Comparison of ENCODE assay signal across 9 cellular contexts in the genomic region with DNA sequence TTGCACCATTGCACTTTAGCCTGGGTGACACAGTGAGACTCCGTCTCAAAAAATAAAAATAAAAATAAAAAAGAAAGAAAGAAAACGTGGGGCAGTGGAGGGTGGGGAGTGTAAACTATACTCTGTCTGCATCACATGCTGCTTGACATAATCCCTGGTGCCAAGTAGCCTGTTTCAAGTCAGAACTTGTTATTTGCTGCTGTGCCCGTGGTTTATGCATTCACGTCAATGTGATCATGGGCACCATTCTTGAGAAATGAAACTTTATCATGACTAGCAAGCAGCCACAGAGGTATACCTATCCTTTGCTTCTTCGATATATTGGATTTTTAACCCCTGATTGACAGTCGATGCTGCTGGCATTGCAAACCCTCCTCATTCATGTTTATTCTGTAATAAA. TPM values are rescaled to one million over a fixed set of nuclear protein-coding genes. Genes with fewer than 3 reads are reported as not detected.
DNase-seq lines count a peak whose midpoint lies in the region; TF ChIP-seq lines count a peak whose summit lies in the region.
"Had no signal": no experiment of that assay in that cellular context is flagged by ENCODE, and none has a peak within 500 bp of the region (broad histone marks: within the 10 kb centered on the region; RNA-seq: fewer than 3 reads in every experiment).

No MANE protein-coding gene starts in this region.

- peak overlapping the region; percentile 28 for H3K27ac ChIP-seq in CD4-positive, alpha-beta memory T cell (ENCODE audit: low read depth, low read length)
- H3K27ac ChIP-seq in neural progenitor cell, result no peak overlapping the region

- no TSS peak for BruUV-seq in MCF 10A (replicated peaks; lab: Mats Ljungman, UMichigan)

- H3K36me3 Mint-ChIP-seq in CD4-positive, alpha-beta memory T cell, result peaks cover 0 to 8% of the 10 kb centered on the region in 2 donors
- H3K36me3 Mint-ChIP-seq in MCF 10A (ENCODE audit: insufficient read depth, unreplicated experiment), result peaks cover 9% of the 10 kb centered on the region
- no peaks in the 10 kb centered on the region for H3K36me3 Mint-ChIP-seq in neural progenitor cell

- no peak overlapping the region for H3K27ac Mint-ChIP-seq in CD4-positive, alpha-beta memory T cell
- H3K27ac Mint-ChIP-seq in MCF 10A (ENCODE audit: low read depth, unreplicated experiment), result no peak overlapping the region
- H3K27ac Mint-ChIP-seq in neural progenitor cell, result no peak overlapping the region
- H3K27ac Mint-ChIP-seq: dendritic cell treated with granulocyte-macrophage colony-stimulating factor and Interleukin-4, amounts not matched to agents 40 ng/mL and 50 ng/mL, for 4 days had no signal

- CTCF ChIA-PET in CD4-positive, alpha-beta memory T cell (lab: Charles Lee; ENCODE audit: partially characterized antibody), result interaction anchor here (1.0 to 2.0 kb wide), 4 partner anchors 86 to 146 kb away, joined by 3 to 20 read pairs (median 4); no protein-coding TSS in a partner anchor
- CTCF ChIA-PET in MCF 10A (lab: Yijun Ruan, JAX), result interaction anchor here (0.6 to 2.8 kb wide), 10 partner anchors 13 to 202 kb away, joined by 3 to 32 read pairs (median 3); no protein-coding TSS in a partner anchor

- H3K4me3 Mint-ChIP-seq in CD4-positive, alpha-beta memory T cell, result peak overlapping the region in 1 of 8 donors; percentile 41
- H3K4me3 Mint-ChIP-seq in MCF 10A (ENCODE audit: unreplicated experiment) (no peak overlapping the region), neural progenitor cell (no peak overlapping the region)
- H3K4me3 Mint-ChIP-seq: dendritic cell treated with granulocyte-macrophage colony-stimulating factor and Interleukin-4, amounts not matched to agents 40 ng/mL and 50 ng/mL, for 4 days had no signal

- H3K9ac ChIP-seq in neural progenitor cell, result no peak overlapping the region

- peaks cover 8% of the 10 kb centered on the region for H3F3A ChIP-seq in neural progenitor cell (ENCODE audit: low read depth)

- H3K4me2 ChIP-seq in neural progenitor cell, result peak overlapping the region; percentile 76

- DNase-seq in CD4-positive, alpha-beta memory T cell, result peak in 1 of 5 donors; percentile 30
- DNase-seq in Jurkat, Clone E6-1 (ENCODE audit: low read depth, low spot score), result no peak
- DNase-seq in MCF 10A (ENCODE audit: unreplicated experiment) (peak; percentile 81), neural progenitor cell (ENCODE audit: low spot score) (no peak), anterior cingulate cortex (lab: John Stamatoyannopoulos, UW) (no peak), SW 1271 (lab: John Stamatoyannopoulos, UW) (no peak), NCI-H1694 (lab: John Stamatoyannopoulos, UW) (no peak)
- no peak for DNase-seq in central memory CD4-positive, alpha-beta T cell

- intact Hi-C loops in CD4-positive, alpha-beta memory T cell (cut with micrococcal nuclease), result no loop called here
- intact Hi-C loops in MCF 10A (cut with micrococcal nuclease), result no loop called here

- peaks cover 10% of the 10 kb centered on the region for H3K79me2 ChIP-seq in neural progenitor cell (ENCODE audit: low read depth)

- peaks cover 23 to 47% (median 32%) of the 10 kb centered on the region in 4 donors for H3K4me1 Mint-ChIP-seq in CD4-positive, alpha-beta memory T cell
- peaks cover 9% of the 10 kb centered on the region for H3K4me1 Mint-ChIP-seq in MCF 10A (ENCODE audit: insufficient read depth, unreplicated experiment)
- peaks cover 7% of the 10 kb centered on the region for H3K4me1 Mint-ChIP-seq in neural progenitor cell

- H3K4me1 ChIP-seq in CD4-positive, alpha-beta memory T cell (ENCODE audit: insufficient read depth, low read length), result peaks cover 44% of the 10 kb centered on the region
- H3K4me1 ChIP-seq in neural progenitor cell, result peaks cover 2% of the 10 kb centered on the region

- H4K20me1 ChIP-seq in neural progenitor cell (ENCODE audit: low read depth), result no peaks in the 10 kb centered on the region

- H3K9me3 ChIP-seq in CD4-positive, alpha-beta memory T cell (ENCODE audit: control insufficient read depth in 1 of 2, low read length in 2 of 2), result no peaks in the 10 kb centered on the region
- no peaks in the 10 kb centered on the region for H3K9me3 ChIP-seq in neural progenitor cell (ENCODE audit: low read depth)

- H3K36me3 ChIP-seq in CD4-positive, alpha-beta memory T cell (ENCODE audit: insufficient read depth, low read length), result no peaks in the 10 kb centered on the region
- no peaks in the 10 kb centered on the region for H3K36me3 ChIP-seq in neural progenitor cell

- H3K9me3 Mint-ChIP-seq in CD4-positive, alpha-beta memory T cell, result peaks cover 0 to 4% (median 0%) of the 10 kb centered on the region in 8 donors
- H3K9me3 Mint-ChIP-seq in MCF 10A (ENCODE audit: unreplicated experiment), result no peaks in the 10 kb centered on the region
- H3K9me3 Mint-ChIP-seq in neural progenitor cell, result no peaks in the 10 kb centered on the region
- H3K9me3 Mint-ChIP-seq: dendritic cell treated with granulocyte-macrophage colony-stimulating factor and Interleukin-4, amounts not matched to agents 40 ng/mL and 50 ng/mL, for 4 days had no signal

- no peaks in the 10 kb centered on the region for H3K27me3 ChIP-seq in CD4-positive, alpha-beta memory T cell (ENCODE audit: insufficient read depth, low read length)
- H3K27me3 ChIP-seq in neural progenitor cell, result no peaks in the 10 kb centered on the region

- H2AFZ ChIP-seq in neural progenitor cell (replicated peaks), result peak overlapping the region; percentile 94

- TF ChIP-seq CTCF in MCF 10A (IDR thresholded peaks at IDR 0.05; ENCODE audit: unreplicated experiment) (no peak), neural progenitor cell (IDR thresholded peaks at IDR 0.05) (no peak)

- peaks cover 0 to 2% of the 10 kb centered on the region in 2 donors for H3K27me3 Mint-ChIP-seq in CD4-positive, alpha-beta memory T cell
- no peaks in the 10 kb centered on the region for H3K27me3 Mint-ChIP-seq in MCF 10A (ENCODE audit: insufficient read depth, unreplicated experiment)
- peaks cover 10% of the 10 kb centered on the region for H3K27me3 Mint-ChIP-seq in neural progenitor cell (ENCODE audit: insufficient read depth, low read depth)
- H3K27me3 Mint-ChIP-seq: dendritic cell treated with granulocyte-macrophage colony-stimulating factor and Interleukin-4, amounts not matched to agents 40 ng/mL and 50 ng/mL, for 4 days had no signal

- no peak overlapping the region for H3K4me3 ChIP-seq in CD4-positive, alpha-beta memory T cell (ENCODE audit: low read length in 2 of 2)
- peak overlapping the region; percentile 44 for H3K4me3 ChIP-seq in Jurkat, Clone E6-1 (ENCODE audit: low read length)
- peak overlapping the region; percentile 42 for H3K4me3 ChIP-seq in neural progenitor cell

- POLR2A ChIA-PET in CD4-positive, alpha-beta memory T cell (lab: Charles Lee; ENCODE audit: partially characterized antibody), result interaction anchor here (1.3 kb wide), 1 partner anchor 98 kb away, joined by 3 read pairs; no protein-coding TSS in a partner anchor
- POLR2A ChIA-PET in MCF 10A (lab: Yijun Ruan, JAX), result interaction anchor here (0.7 to 7.1 kb wide), 17 partner anchors 21 to 209 kb away, joined by 3 to 90 read pairs (median 6); a partner anchor contains a TSS

RNA-seq across cellular contexts. Expression of a gene that starts 4.1 kb away (rescaled TPM):
- total RNA-seq in CD4-positive, alpha-beta memory T cell, result 10 to 100 TPM; 30.9 to 31.6 TPM
- polyA plus RNA-seq in CD4-positive, alpha-beta memory T cell, result 10 to 100 TPM; 21.8 to 33.0 TPM
- 17.1 TPM for polyA plus RNA-seq in Jurkat, Clone E6-1 (2012; ENCODE audit: insufficient read depth, insufficient read length)
- 17.2 and 19.3 TPM in 2 replicates for total RNA-seq in MCF 10A (2022)
- 28.6 and 34.9 TPM in 2 replicates for total RNA-seq in neural progenitor cell (ENCODE audit: low replicate concordance)

RNA-seq across cellular contexts. Expression of a gene that starts 55.5 kb away (rescaled TPM):
- 10 to 100 TPM; 79.8 to 84.4 TPM for total RNA-seq in CD4-positive, alpha-beta memory T cell
- 100 to 1,000 TPM in 1 of 2 donors, 10 to 100 TPM in 1; 80.4 to 122 TPM for polyA plus RNA-seq in CD4-positive, alpha-beta memory T cell
- polyA plus RNA-seq in Jurkat, Clone E6-1 (2012; ENCODE audit: insufficient read depth, insufficient read length), result 240 TPM
- 58.2 and 82.7 TPM in 2 replicates for total RNA-seq in MCF 10A (2022)
- total RNA-seq in neural progenitor cell (ENCODE audit: low replicate concordance), result 146 and 180 TPM in 2 replicates

Comparison
In these comparisons a context has a peak if more than half of its experiments do, and no peak if none do; other contexts are left out.
1. H3K4me3 ChIP-seq: peak in Jurkat, Clone E6-1 (single experiment) and neural progenitor cell (single experiment); none in CD4-positive, alpha-beta memory T cell (0 of 2).